In genomic region chr22:41446639-41447434, GRCh38 we compare ENCODE assay signal across 7 cellular contexts. TPM values are rescaled to one million over a fixed set of nuclear protein-coding genes. Genes with fewer than 3 reads are reported as not detected.
DNase-seq lines count a peak whose midpoint lies in the region; ATAC-seq and TF ChIP-seq lines count a peak whose summit lies in the region.

A gene with protein sequence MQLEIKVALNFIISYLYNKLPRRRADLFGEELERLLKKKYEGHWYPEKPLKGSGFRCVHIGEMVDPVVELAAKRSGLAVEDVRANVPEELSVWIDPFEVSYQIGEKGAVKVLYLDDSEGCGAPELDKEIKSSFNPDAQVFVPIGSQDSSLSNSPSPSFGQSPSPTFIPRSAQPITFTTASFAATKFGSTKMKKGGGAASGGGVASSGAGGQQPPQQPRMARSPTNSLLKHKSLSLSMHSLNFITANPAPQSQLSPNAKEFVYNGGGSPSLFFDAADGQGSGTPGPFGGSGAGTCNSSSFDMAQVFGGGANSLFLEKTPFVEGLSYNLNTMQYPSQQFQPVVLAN (minus strand): TSS chr22:41446801. CDS start chr22:41437345, 9,456 bp downstream.

- peak in 4 of 11 experiments; percentile 5 to 20 (median 13) for TF ChIP-seq CTCF in spleen (IDR thresholded peaks at IDR 0.05 in 8 of 11, conservative IDR thresholded peaks at IDR 0.05 in 3 of 11)

- intact Hi-C loops in spleen (cut with DNase I; ENCODE audit: low total_unique reads) = no loop called here

- peak; percentile 84 to 96 for DNase-seq in NCI-H446 (lab: John Stamatoyannopoulos, UW)
- peak; percentile 82 to 92 (median 88) for DNase-seq in activated CD4-positive, CD25-positive, alpha-beta regulatory T cell (lab: John Stamatoyannopoulos, UW)
- DNase-seq in central memory CD4-positive, alpha-beta T cell = peak; percentile 93
- DNase-seq in inferior parietal cortex (ENCODE audit: extremely low spot score) = peak; percentile 95
- peak; percentile 99 for DNase-seq in spleen

- WGBS in spleen, 5 donors = 0 to 1% (median 1%) methylated on average over 38 to 85 of the region's 85 CpGs

- ATAC-seq in GM18511 (IDR thresholded peaks at IDR 0.05; ENCODE audit: unreplicated experiment) (peak; percentile 40), HG03159 (IDR thresholded peaks at IDR 0.05; ENCODE audit: unreplicated experiment) (peak; percentile 46)

- peaks cover 10 to 51% (median 36%) of the 10 kb centered on the region in 6 donors for H3K4me1 ChIP-seq in spleen

- H3K36me3 ChIP-seq in spleen = peaks cover 0 to 15% (median 2%) of the 10 kb centered on the region in 6 donors

- no peaks in the 10 kb centered on the region for H3K9me3 ChIP-seq in spleen

- peak within 1 kb of the TSS; percentile 94 to 100 (median 99) for H3K27ac ChIP-seq in spleen

- peak; percentile 98 to 99 (median 99) for TF ChIP-seq POLR2A in spleen (IDR thresholded peaks at IDR 0.05)

- peaks cover 0 to 3% (median 0%) of the 10 kb centered on the region in 7 donors for H3K27me3 ChIP-seq in spleen (replicated peaks in 1 of 7)

- peak within 1 kb of the TSS; percentile 67 to 98 (median 92) for H3K4me3 ChIP-seq in spleen

RNA-seq across cellular contexts. Expression of the gene that starts here (rescaled TPM):
- 10 to 100 TPM; 30.9 to 52.4 (median 44.8) TPM for total RNA-seq in spleen
- 10 to 100 TPM in 1 of 3 donors, 1 to 10 TPM in 2; 7.5 to 17.1 (median 8.9) TPM for polyA plus RNA-seq in spleen

Comparison
In these comparisons a context has a peak if more than half of its experiments do, and no peak if none do; other contexts are left out.
1. Peak in every context shown above with its lines: DNase-seq, ATAC-seq, H3K4me3 ChIP-seq and H3K27ac ChIP-seq.